Comparison of ENCODE assay signal across 1 cellular context in the genomic region with DNA sequence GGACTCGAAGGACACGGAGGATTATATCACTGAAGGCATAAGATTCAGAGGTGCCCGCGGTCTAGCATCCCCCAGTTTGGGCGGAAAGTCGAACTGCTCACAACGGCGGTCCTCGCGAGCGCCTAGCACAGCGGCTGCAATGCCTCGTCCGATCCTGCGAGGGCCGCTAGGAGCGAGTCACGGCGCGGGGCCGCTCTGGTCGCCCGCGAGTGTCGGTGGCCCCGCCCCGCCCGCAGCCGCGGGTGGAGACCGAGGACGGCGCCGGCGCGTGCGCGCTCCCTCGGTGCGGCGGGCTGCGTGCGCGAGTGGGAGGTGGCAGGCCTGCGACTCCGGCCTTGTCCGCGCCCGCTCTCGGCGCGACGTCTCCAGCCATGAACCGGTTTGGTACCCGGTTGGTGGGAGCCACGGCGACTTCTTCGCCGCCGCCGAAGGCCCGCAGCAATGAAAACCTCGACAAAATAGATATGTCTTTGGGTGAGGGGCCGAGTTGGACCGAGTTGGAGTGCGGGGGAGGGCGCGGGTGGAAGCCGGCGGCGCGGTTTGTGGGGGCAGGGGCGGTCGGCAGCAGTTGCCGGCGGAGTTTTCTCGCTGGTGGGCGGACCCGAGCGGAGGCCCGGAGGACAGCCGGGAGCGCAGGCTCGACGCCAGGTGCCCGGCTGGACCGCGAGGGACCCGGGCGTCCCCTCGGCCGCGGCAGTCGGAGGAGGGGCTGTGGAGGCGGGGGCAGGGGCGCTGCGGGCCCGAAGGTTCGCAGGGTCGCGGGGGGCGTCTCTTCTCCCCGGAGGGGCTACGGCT.
TF ChIP-seq lines count a peak whose summit lies in the region.

A gene with protein sequence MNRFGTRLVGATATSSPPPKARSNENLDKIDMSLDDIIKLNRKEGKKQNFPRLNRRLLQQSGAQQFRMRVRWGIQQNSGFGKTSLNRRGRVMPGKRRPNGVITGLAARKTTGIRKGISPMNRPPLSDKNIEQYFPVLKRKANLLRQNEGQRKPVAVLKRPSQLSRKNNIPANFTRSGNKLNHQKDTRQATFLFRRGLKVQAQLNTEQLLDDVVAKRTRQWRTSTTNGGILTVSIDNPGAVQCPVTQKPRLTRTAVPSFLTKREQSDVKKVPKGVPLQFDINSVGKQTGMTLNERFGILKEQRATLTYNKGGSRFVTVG (plus strand): TSS at position 283 of the 795 bp plus-strand sequence. CDS start 89 bp downstream, at position 372.

TF ChIP-seq in K562, 482 proteins besides CTCF, POLR2A, EP300 and RAD21 (continued from another document and continues in another):
- no peak for TF ChIP-seq ZKSCAN1 (IDR thresholded peaks at IDR 0.05; ENCODE audit: low read depth, low read length)
- TF ChIP-seq SRF (CRISPR knock-in tag; IDR thresholded peaks at IDR 0.05), result no peak
- no peak for TF ChIP-seq FOXK2 (conservative IDR thresholded peaks at IDR 0.05 in 1 of 2, IDR thresholded peaks at IDR 0.05 in 1 of 2; ENCODE audit: low read depth in 2 of 2)
- no peak for TF ChIP-seq KLF10 (CRISPR knock-in tag; IDR thresholded peaks at IDR 0.05)
- no peak for TF ChIP-seq NCOA6 (IDR thresholded peaks at IDR 0.05)
- TF ChIP-seq, protein P1, sequence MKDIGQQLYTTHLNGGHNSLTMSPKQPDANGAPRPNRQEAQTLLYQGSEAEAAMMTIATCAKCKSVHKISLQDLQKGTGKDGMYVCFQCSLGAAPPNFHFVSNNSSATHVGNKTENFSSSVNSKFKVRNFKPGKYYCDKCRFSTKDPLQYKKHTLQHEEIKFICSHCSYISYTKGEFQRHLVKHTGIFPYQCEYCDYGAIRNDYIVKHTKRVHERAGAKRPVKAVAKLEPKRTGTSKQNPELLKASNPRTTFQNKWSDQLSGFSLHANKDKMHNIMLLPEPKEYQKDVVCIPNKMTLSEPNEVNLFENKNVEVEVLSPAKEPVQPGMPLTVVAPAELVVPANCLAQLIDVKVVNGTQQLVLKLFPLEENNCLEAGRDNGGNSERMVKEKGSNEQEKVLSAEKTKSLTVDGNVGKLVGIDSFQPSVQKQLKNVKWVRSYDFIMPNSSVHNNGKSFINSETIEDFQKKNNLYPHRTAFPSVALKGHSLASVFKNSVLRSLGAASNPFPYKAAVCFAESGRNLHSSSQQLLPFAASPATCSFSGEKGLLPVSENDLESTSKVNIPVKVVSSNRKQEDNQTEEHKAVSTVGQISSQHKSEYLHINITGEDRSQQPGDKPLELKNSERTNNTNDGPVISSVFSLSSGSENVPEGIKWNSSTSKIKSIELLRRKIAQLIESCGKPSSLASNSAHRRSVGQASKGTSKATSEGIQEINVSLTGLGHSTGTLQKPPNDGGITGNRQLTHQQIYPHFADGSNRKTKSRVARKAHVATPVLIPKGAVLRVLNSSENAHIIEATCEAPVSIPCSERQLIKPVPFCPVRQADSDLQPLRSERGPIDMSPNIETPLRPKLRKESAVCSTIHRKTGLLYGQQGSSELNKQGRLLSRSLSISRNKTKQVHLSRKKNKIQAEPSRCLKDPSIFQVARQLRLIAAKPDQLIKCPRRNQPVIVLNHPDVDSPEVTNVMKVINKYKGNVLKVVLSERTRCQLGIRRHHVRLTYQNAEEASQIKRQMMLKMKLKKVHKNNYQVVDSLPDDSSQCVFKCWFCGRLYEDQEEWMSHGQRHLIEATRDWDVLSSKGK (CRISPR knock-in tag; IDR thresholded peaks at IDR 0.05), result no peak
- TF ChIP-seq ZNF140 (CRISPR knock-in tag; IDR thresholded peaks at IDR 0.05), result no peak
- 0 out of 2 replicates have a peak, but pooled peaks have one; percentile 2 for TF ChIP-seq SMARCA4 (IDR thresholded peaks at IDR 0.05)
- TF ChIP-seq HEY1 (CRISPR knock-in tag; IDR thresholded peaks at IDR 0.05; ENCODE audit: borderline replicate concordance), result no peak
- TF ChIP-seq ZNF445 (CRISPR knock-in tag; IDR thresholded peaks at IDR 0.05; ENCODE audit: low read depth), result no peak
- TF ChIP-seq DIDO1 (tag; IDR thresholded peaks at IDR 0.05; ENCODE audit: low read depth), result no peak
- TF ChIP-seq PTTG1 (tag; IDR thresholded peaks at IDR 0.05; ENCODE audit: low read depth), result no peak
- TF ChIP-seq NFRKB (IDR thresholded peaks at IDR 0.05; ENCODE audit: low read depth), result no peak
- peak; percentile 45 for TF ChIP-seq CHD1 (IDR thresholded peaks at IDR 0.05; ENCODE audit: low read length)
- TF ChIP-seq MCM3 (IDR thresholded peaks at IDR 0.05), result no peak
- TF ChIP-seq ZNF24 (IDR thresholded peaks at IDR 0.05), result no peak
- no peak for TF ChIP-seq SREBF1 (IDR thresholded peaks at IDR 0.05; ENCODE audit: borderline replicate concordance, low read depth, low read length)
- no peak for TF ChIP-seq PYGO2 (tag; IDR thresholded peaks at IDR 0.05)
- peak; percentile 63 for TF ChIP-seq SMAD4 (CRISPR knock-in tag; conservative IDR thresholded peaks at IDR 0.05)
- TF ChIP-seq ZNF175 (CRISPR knock-in tag; IDR thresholded peaks at IDR 0.05; ENCODE audit: low read depth), result peak; percentile 68; the same call in 1 of the 2 replicates
- TF ChIP-seq, protein P2, sequence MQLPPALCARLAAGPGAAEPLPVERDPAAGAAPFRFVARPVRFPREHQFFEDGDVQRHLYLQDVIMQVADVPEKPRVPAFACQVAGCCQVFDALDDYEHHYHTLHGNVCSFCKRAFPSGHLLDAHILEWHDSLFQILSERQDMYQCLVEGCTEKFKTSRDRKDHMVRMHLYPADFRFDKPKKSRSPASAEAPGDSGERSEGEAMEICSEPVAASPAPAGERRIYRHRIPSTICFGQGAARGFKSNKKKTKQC (CRISPR knock-in tag; IDR thresholded peaks at IDR 0.05), result peak; percentile 20; the same call in 1 of the 2 replicates
- peak; percentile 66 for TF ChIP-seq ZBTB1 (CRISPR knock-in tag; IDR thresholded peaks at IDR 0.05; ENCODE audit: borderline replicate concordance, low read depth)
- no peak for TF ChIP-seq RBM39 (optimal IDR thresholded peaks at IDR 0.05; ENCODE audit: low read depth, low read length)
- no peak for TF ChIP-seq MEF2D (tag; conservative IDR thresholded peaks at IDR 0.05; ENCODE audit: low read depth)
- TF ChIP-seq TOE1 (IDR thresholded peaks at IDR 0.05; ENCODE audit: borderline replicate concordance), result no peak
- no peak for TF ChIP-seq TOE1 (CRISPR knock-in tag; IDR thresholded peaks at IDR 0.05; ENCODE audit: borderline replicate concordance, low read depth)
- no peak for TF ChIP-seq ZNF165 (CRISPR knock-in tag; IDR thresholded peaks at IDR 0.05; ENCODE audit: borderline replicate concordance)
- TF ChIP-seq ZNF644 (tag; IDR thresholded peaks at IDR 0.05; ENCODE audit: low read depth), result no peak
- TF ChIP-seq TRIM24 (IDR thresholded peaks at IDR 0.05), result no peak
- no peak for TF ChIP-seq HMG20B (CRISPR knock-in tag; IDR thresholded peaks at IDR 0.05)
- TF ChIP-seq KAT8 (IDR thresholded peaks at IDR 0.05; ENCODE audit: low read depth), result no peak
- TF ChIP-seq BDP1 (IDR thresholded peaks at IDR 0.05; ENCODE audit: insufficient read depth, insufficient read length), result no peak
- TF ChIP-seq TCF7L2 (IDR thresholded peaks at IDR 0.05; ENCODE audit: low read depth, low read length), result no peak
- TF ChIP-seq EWSR1 (IDR thresholded peaks at IDR 0.05; ENCODE audit: borderline replicate concordance, low read depth, partially characterized antibody), result no peak
- TF ChIP-seq GTF2F1 (IDR thresholded peaks at IDR 0.05; ENCODE audit: low read depth, low read length), result no peak
- TF ChIP-seq MYNN (IDR thresholded peaks at IDR 0.05), result no peak
- TF ChIP-seq MYNN (CRISPR knock-in tag; IDR thresholded peaks at IDR 0.05), result no peak
- no peak for TF ChIP-seq ZNF23 (CRISPR knock-in tag; IDR thresholded peaks at IDR 0.05)
- no peak for TF ChIP-seq SRSF7 (optimal IDR thresholded peaks at IDR 0.05; ENCODE audit: low read depth, low read length)
- TF ChIP-seq, protein P3, sequence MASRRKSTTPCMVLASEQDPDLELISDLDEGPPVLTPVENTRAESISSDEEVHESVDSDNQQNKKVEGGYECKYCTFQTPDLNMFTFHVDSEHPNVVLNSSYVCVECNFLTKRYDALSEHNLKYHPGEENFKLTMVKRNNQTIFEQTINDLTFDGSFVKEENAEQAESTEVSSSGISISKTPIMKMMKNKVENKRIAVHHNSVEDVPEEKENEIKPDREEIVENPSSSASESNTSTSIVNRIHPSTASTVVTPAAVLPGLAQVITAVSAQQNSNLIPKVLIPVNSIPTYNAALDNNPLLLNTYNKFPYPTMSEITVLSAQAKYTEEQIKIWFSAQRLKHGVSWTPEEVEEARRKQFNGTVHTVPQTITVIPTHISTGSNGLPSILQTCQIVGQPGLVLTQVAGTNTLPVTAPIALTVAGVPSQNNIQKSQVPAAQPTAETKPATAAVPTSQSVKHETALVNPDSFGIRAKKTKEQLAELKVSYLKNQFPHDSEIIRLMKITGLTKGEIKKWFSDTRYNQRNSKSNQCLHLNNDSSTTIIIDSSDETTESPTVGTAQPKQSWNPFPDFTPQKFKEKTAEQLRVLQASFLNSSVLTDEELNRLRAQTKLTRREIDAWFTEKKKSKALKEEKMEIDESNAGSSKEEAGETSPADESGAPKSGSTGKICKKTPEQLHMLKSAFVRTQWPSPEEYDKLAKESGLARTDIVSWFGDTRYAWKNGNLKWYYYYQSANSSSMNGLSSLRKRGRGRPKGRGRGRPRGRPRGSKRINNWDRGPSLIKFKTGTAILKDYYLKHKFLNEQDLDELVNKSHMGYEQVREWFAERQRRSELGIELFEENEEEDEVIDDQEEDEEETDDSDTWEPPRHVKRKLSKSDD (conservative IDR thresholded peaks at IDR 0.05; ENCODE audit: low read length), result no peak
- TF ChIP-seq KAT7 (CRISPR knock-in tag; IDR thresholded peaks at IDR 0.05; ENCODE audit: borderline replicate concordance), result peak; percentile 76; the same call in 1 of the 2 replicates
- TF ChIP-seq RBM34 (IDR thresholded peaks at IDR 0.05; ENCODE audit: borderline replicate concordance, insufficient read depth, low read length), result no peak
- no peak for TF ChIP-seq ZNF41 (CRISPR knock-in tag; conservative IDR thresholded peaks at IDR 0.05)
- no peak for TF ChIP-seq CBFA2T2 (conservative IDR thresholded peaks at IDR 0.05)
- TF ChIP-seq, protein P4, sequence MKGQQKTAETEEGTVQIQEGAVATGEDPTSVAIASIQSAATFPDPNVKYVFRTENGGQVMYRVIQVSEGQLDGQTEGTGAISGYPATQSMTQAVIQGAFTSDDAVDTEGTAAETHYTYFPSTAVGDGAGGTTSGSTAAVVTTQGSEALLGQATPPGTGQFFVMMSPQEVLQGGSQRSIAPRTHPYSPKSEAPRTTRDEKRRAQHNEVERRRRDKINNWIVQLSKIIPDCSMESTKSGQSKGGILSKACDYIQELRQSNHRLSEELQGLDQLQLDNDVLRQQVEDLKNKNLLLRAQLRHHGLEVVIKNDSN (CRISPR knock-in tag; IDR thresholded peaks at IDR 0.05), result no peak
- TF ChIP-seq, protein P5, sequence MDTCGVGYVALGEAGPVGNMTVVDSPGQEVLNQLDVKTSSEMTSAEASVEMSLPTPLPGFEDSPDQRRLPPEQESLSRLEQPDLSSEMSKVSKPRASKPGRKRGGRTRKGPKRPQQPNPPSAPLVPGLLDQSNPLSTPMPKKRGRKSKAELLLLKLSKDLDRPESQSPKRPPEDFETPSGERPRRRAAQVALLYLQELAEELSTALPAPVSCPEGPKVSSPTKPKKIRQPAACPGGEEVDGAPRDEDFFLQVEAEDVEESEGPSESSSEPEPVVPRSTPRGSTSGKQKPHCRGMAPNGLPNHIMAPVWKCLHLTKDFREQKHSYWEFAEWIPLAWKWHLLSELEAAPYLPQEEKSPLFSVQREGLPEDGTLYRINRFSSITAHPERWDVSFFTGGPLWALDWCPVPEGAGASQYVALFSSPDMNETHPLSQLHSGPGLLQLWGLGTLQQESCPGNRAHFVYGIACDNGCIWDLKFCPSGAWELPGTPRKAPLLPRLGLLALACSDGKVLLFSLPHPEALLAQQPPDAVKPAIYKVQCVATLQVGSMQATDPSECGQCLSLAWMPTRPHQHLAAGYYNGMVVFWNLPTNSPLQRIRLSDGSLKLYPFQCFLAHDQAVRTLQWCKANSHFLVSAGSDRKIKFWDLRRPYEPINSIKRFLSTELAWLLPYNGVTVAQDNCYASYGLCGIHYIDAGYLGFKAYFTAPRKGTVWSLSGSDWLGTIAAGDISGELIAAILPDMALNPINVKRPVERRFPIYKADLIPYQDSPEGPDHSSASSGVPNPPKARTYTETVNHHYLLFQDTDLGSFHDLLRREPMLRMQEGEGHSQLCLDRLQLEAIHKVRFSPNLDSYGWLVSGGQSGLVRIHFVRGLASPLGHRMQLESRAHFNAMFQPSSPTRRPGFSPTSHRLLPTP (IDR thresholded peaks at IDR 0.05; ENCODE audit: borderline replicate concordance, extremely low read depth, insufficient read length), result no peak
- TF ChIP-seq FOXA3 (CRISPR knock-in tag; conservative IDR thresholded peaks at IDR 0.05 in 1 of 2, IDR thresholded peaks at IDR 0.05 in 1 of 2), result no peak
- TF ChIP-seq, protein P6, sequence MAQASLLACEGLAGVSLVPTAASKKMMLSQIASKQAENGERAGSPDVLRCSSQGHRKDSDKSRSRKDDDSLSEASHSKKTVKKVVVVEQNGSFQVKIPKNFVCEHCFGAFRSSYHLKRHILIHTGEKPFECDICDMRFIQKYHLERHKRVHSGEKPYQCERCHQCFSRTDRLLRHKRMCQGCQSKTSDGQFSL (CRISPR knock-in tag; IDR thresholded peaks at IDR 0.05), result no peak
- TF ChIP-seq, protein P6 (tag; IDR thresholded peaks at IDR 0.05), result no peak; a peak in 1 of 4 replicates
- TF ChIP-seq ZC3H8 (IDR thresholded peaks at IDR 0.05), result no peak
- TF ChIP-seq, protein P7, sequence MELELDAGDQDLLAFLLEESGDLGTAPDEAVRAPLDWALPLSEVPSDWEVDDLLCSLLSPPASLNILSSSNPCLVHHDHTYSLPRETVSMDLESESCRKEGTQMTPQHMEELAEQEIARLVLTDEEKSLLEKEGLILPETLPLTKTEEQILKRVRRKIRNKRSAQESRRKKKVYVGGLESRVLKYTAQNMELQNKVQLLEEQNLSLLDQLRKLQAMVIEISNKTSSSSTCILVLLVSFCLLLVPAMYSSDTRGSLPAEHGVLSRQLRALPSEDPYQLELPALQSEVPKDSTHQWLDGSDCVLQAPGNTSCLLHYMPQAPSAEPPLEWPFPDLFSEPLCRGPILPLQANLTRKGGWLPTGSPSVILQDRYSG (tag; conservative IDR thresholded peaks at IDR 0.05; ENCODE audit: low read depth), result no peak
